ENCODE assay signal across 9 cellular contexts in genomic region chr19:13765395-13766094, GRCh38. TPM values are rescaled to one million over a fixed set of nuclear protein-coding genes. Genes with fewer than 3 reads are reported as not detected.
A peak's percentile ranks its signal among the peaks of the same experiment; 100 is the strongest.
DNase-seq lines count a peak whose midpoint lies in the region; ATAC-seq and TF ChIP-seq lines count a peak whose summit lies in the region.
"Had no signal": no experiment of that assay in that cellular context is flagged by ENCODE, and none has a peak within 500 bp of the region (broad histone marks: within the 10 kb centered on the region; RNA-seq: fewer than 3 reads in every experiment).

No MANE protein-coding gene starts in this region.

- CTCF ChIA-PET in AG04450 (lab: Charles Lee), result no interaction called here

- H3K9me3 ChIP-seq in AG04450 (ENCODE audit: control insufficient read depth, insufficient read depth, low read length), result no peaks in the 10 kb centered on the region; the same call in 1 of the 2 replicates
- no peaks in the 10 kb centered on the region for H3K9me3 ChIP-seq in mucosa of rectum (ENCODE audit: control insufficient read depth in 2 of 2, low read length in 2 of 2)

- peaks cover 5 to 9% of the 10 kb centered on the region in 2 donors for H3K4me1 ChIP-seq in mucosa of rectum (ENCODE audit: control insufficient read depth in 2 of 2, insufficient read depth in 2 of 2, low read length in 2 of 2)

- H3K27ac ChIP-seq in AG04450 (ENCODE audit: low read depth, low read length) (no peak overlapping the region), mucosa of rectum (ENCODE audit: low read depth in 2 of 2, low read length in 2 of 2) (peak overlapping the region in 1 of 2 donors; percentile 71)

- TF ChIP-seq CTCF in AG04450 (IDR thresholded peaks at IDR 0.05; ENCODE audit: low read depth, low read length), result no peak

- H3K36me3 ChIP-seq in mucosa of rectum (ENCODE audit: control insufficient read depth in 2 of 2, insufficient read depth in 2 of 2, low read length in 2 of 2), result peaks cover 14 to 21% of the 10 kb centered on the region in 2 donors

- POLR2A ChIA-PET in AG04450 (lab: Yijun Ruan, JAX), result interaction anchor here (0.5 to 2.4 kb wide), 4 partner anchors 9 to 550 kb away, joined by 3 to 27 read pairs (median 4); partner anchors contain the start of gene C19orf53

- peak overlapping the region; percentile 9 to 63 for H3K9ac ChIP-seq in mucosa of rectum (ENCODE audit: low read depth in 1 of 2, low read length in 2 of 2)

- no peak for ATAC-seq in GM19397 (IDR thresholded peaks at IDR 0.05; ENCODE audit: unreplicated experiment)

- peak overlapping the region; percentile 80 for H3K4me3 ChIP-seq in AG04450 (ENCODE audit: low read depth, low read length)
- H3K4me3 ChIP-seq in mucosa of rectum (ENCODE audit: low read length in 2 of 2), result peak overlapping the region; percentile 76 to 81

- in situ Hi-C loops in T47D (cut with HindIII; ENCODE audit: low pct_unique_long_range_greater_than_20kb, low sequenced_read_pairs), result no loop called here

- DNase-seq in AG04450 (ENCODE audit: low read depth, low spot score) (no peak), HuH-7 (ENCODE audit: low spot score) (peak; percentile 52), T47D (ENCODE audit: low read depth in 1 of 2, low spot score in 1 of 2) (peak; percentile 13 to 23), NCI-H1105 treated with DMSO at 0.1 percent for 48 hours (lab: John Stamatoyannopoulos, UW) (no peak), NCI-H510A treated with DMSO at 0.1 percent for 48 hours (lab: John Stamatoyannopoulos, UW) (no peak)
- DNase-seq in activated effector memory CD4-positive, alpha-beta T cell treated with Interleukin-2 at 50 U/mL for 16 hours, result no peak
- DNase-seq: T1000 had no signal

- H3K27me3 ChIP-seq in AG04450 (ENCODE audit: control insufficient read depth, insufficient read depth, low read length), result no peaks in the 10 kb centered on the region
- H3K27me3 ChIP-seq in mucosa of rectum (ENCODE audit: control insufficient read depth in 2 of 2, insufficient read depth in 2 of 2, low read length in 2 of 2), result no peaks in the 10 kb centered on the region

RNA-seq across cellular contexts. Expression of gene MRI1, which starts 1.2 kb away (rescaled TPM):
- 20.2 and 24.1 TPM in 2 replicates for polyA plus RNA-seq in AG04450 (2011; rRNA removed)
- 15.7 and 19.7 TPM in 2 replicates for polyA minus RNA-seq in AG04450 (2011; rRNA and poly(A)+ RNA removed)

RNA-seq across cellular contexts. Expression of gene C19orf53, which starts 8.7 kb away (rescaled TPM):
- polyA plus RNA-seq in AG04450 (2011; rRNA removed), result 145 and 213 TPM in 2 replicates
- polyA minus RNA-seq in AG04450 (2011; rRNA and poly(A)+ RNA removed), result 118 and 136 TPM in 2 replicates

RNA-seq across cellular contexts. Expression of gene ZSWIM4, which starts 29.7 kb away (rescaled TPM):
- 2.3 and 3.4 TPM in 2 replicates for polyA plus RNA-seq in AG04450 (2011; rRNA removed)
- 3.6 and 5.0 TPM in 2 replicates for polyA minus RNA-seq in AG04450 (2011; rRNA and poly(A)+ RNA removed)

Comparison
In these comparisons a context has a peak if more than half of its experiments do, and no peak if none do; other contexts are left out.
1. DNase-seq: peak in HuH-7 (single experiment) and T47D (2 of 2); none in AG04450 (single experiment), NCI-H1105 treated with DMSO at 0.1 percent for 48 hours (single experiment), activated effector memory CD4-positive, alpha-beta T cell treated with Interleukin-2 at 50 U/mL for 16 hours (single experiment) and NCI-H510A treated with DMSO at 0.1 percent for 48 hours (single experiment).